Comparison of ENCODE assay signal across 14 cellular contexts in the genomic region with DNA sequence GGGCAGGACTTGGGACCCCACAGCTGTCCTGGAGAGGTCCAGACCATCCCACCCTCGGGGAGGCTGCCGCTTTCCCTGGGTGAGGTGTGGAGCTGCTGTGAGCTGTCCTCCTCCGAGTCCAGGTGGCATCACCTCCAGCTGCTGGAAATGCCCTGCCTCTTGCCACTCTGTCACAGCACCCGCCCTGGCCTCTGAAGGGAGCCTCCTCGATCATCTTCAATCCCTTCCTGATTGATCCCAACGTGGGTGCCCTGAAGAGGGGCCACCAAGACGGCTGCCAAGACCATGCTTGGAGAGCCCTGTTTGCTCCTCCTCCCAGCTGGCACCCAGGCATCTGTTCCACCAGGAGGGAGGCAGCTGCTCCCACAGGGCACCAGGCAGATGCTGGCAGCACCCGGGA. TPM values are rescaled to one million over a fixed set of nuclear protein-coding genes. Genes with fewer than 3 reads are reported as not detected.
A peak's percentile ranks its signal among the peaks of the same experiment; 100 is the strongest.
DNase-seq lines count a peak whose midpoint lies in the region; ATAC-seq, FAIRE-seq and TF ChIP-seq lines count a peak whose summit lies in the region.
"Had no signal": no experiment of that assay in that cellular context is flagged by ENCODE, and none has a peak within 500 bp of the region (broad histone marks: within the 10 kb centered on the region; RNA-seq: fewer than 3 reads in every experiment).

No MANE protein-coding gene starts in this region.

- H3K9me3 ChIP-seq in CD4-positive, CD25-positive, alpha-beta regulatory T cell (ENCODE audit: control insufficient read depth in 2 of 2, low read length in 2 of 2) = no peaks in the 10 kb centered on the region
- H3K9me3 ChIP-seq in GM23248 (ENCODE audit: low read depth) (no peaks in the 10 kb centered on the region), sigmoid colon (no peaks in the 10 kb centered on the region)

- FAIRE-seq in urothelium cell line (lab: Jason Lieb, UNC) = no peak

- peaks cover 12% of the 10 kb centered on the region; the same call in 1 of the 2 replicates for H3F3A ChIP-seq in GM23248 (ENCODE audit: insufficient read depth)

- no peak for ATAC-seq in CD4-positive, CD25-positive, alpha-beta regulatory T cell (ENCODE audit: low read depth in 2 of 2)
- no peak for ATAC-seq in HG02981 (IDR thresholded peaks at IDR 0.05; ENCODE audit: unreplicated experiment)
- ATAC-seq: HCT116; stimulated activated naive B cell treated with anti-CD40 and anti-IgM and Interleukin-4, amounts not matched to agents 10 μg/mL and 1 μg/mL and 100 μg/mL, for 72 hours had no signal

- no peaks in the 10 kb centered on the region for H4K20me1 ChIP-seq in GM23248 (ENCODE audit: insufficient read depth)

- H3K9me2 ChIP-seq in GM23248 (ENCODE audit: insufficient read depth) = no peaks in the 10 kb centered on the region

- TF ChIP-seq EP300 in sigmoid colon (IDR thresholded peaks at IDR 0.05) = no peak

- peak overlapping the region; percentile 90 for H3K27ac ChIP-seq in CD4-positive, CD25-positive, alpha-beta regulatory T cell (ENCODE audit: insufficient read depth, low read length, poor library complexity, severe bottlenecking)
- H3K27ac ChIP-seq in GM23248 (no peak overlapping the region), coronary artery (peak overlapping the region; percentile 81 to 96), sigmoid colon (peak overlapping the region; percentile 87 to 90 (median 87))

- H3K9ac ChIP-seq in GM23248 = peak overlapping the region; percentile 86; the same call in 1 of the 2 replicates

- H3K27me3 ChIP-seq in CD4-positive, CD25-positive, alpha-beta regulatory T cell (ENCODE audit: control insufficient read depth, insufficient read depth, low read length) = no peaks in the 10 kb centered on the region
- H3K27me3 ChIP-seq in GM23248 (replicated peaks; ENCODE audit: insufficient read depth) = no peaks in the 10 kb centered on the region
- no peaks in the 10 kb centered on the region for H3K27me3 ChIP-seq in sigmoid colon

- in situ Hi-C loops in GM23248 (cut with MboI) = no loop called here

- H3K36me3 Mint-ChIP-seq in CD4-positive, CD25-positive, alpha-beta regulatory T cell = no peaks in the 10 kb centered on the region
- H3K36me3 Mint-ChIP-seq in immature natural killer cell = no peaks in the 10 kb centered on the region
- H3K36me3 Mint-ChIP-seq: stimulated activated naive B cell treated with anti-CD40 and anti-IgM and Interleukin-4, amounts not matched to agents 10 μg/mL and 1 μg/mL and 100 μg/mL, for 72 hours had no signal

- 81 to 84% methylated on average over 8 of the region's 8 CpGs for WGBS in GM23248 (ENCODE audit: low coverage in 1 of 2, low lambda C conversion rate in 2 of 2, missing lambda C conversion rate in 2 of 2), 2 experiments
- 83 to 87% methylated on average over 8 of the region's 8 CpGs for WGBS in sigmoid colon, 2 donors

- H3K27ac Mint-ChIP-seq in CD4-positive, CD25-positive, alpha-beta regulatory T cell = peak overlapping the region; percentile 78 to 87 (median 79)
- peak overlapping the region in 1 of 6 donors; percentile 64 for H3K27ac Mint-ChIP-seq in immature natural killer cell
- H3K27ac Mint-ChIP-seq: progenitor cell of endocrine pancreas had no signal

- no peaks in the 10 kb centered on the region for H3K9me3 Mint-ChIP-seq in CD4-positive, CD25-positive, alpha-beta regulatory T cell
- H3K9me3 Mint-ChIP-seq in immature natural killer cell = no peaks in the 10 kb centered on the region
- H3K9me3 Mint-ChIP-seq: stimulated activated naive B cell treated with anti-CD40 and anti-IgM and Interleukin-4, amounts not matched to agents 10 μg/mL and 1 μg/mL and 100 μg/mL, for 72 hours had no signal

- H3K4me1 ChIP-seq in CD4-positive, CD25-positive, alpha-beta regulatory T cell (ENCODE audit: control insufficient read depth, insufficient read depth, low read length, poor library complexity, severe bottlenecking) = peaks cover 51% of the 10 kb centered on the region
- H3K4me1 ChIP-seq in GM23248 (ENCODE audit: insufficient read depth) (peaks cover 22% of the 10 kb centered on the region), sigmoid colon (peaks cover 0 to 55% (median 43%) of the 10 kb centered on the region in 4 donors)

- H3K4me3 Mint-ChIP-seq in CD4-positive, CD25-positive, alpha-beta regulatory T cell = peak overlapping the region in 1 of 4 donors; percentile 68
- H3K4me3 Mint-ChIP-seq in immature natural killer cell = no peak overlapping the region
- H3K4me3 Mint-ChIP-seq: stimulated activated naive B cell treated with anti-CD40 and anti-IgM and Interleukin-4, amounts not matched to agents 10 μg/mL and 1 μg/mL and 100 μg/mL, for 72 hours had no signal

- TF ChIP-seq CTCF in coronary artery (IDR thresholded peaks at IDR 0.05) (no peak), sigmoid colon (IDR thresholded peaks at IDR 0.05) (no peak)

- no peak overlapping the region for H2AFZ ChIP-seq in GM23248

- no peak overlapping the region for H3K4me3 ChIP-seq in CD4-positive, CD25-positive, alpha-beta regulatory T cell (ENCODE audit: low read depth, low read length)
- H3K4me3 ChIP-seq in GM23248 (no peak overlapping the region), coronary artery (peak overlapping the region; percentile 3), sigmoid colon (no peak overlapping the region)

- no peaks in the 10 kb centered on the region for H3K79me2 ChIP-seq in GM23248 (ENCODE audit: insufficient read depth)

- no peaks in the 10 kb centered on the region for H3K27me3 Mint-ChIP-seq in CD4-positive, CD25-positive, alpha-beta regulatory T cell
- no peaks in the 10 kb centered on the region for H3K27me3 Mint-ChIP-seq in immature natural killer cell (ENCODE audit: low read depth in 3 of 3)
- H3K27me3 Mint-ChIP-seq: stimulated activated naive B cell treated with anti-CD40 and anti-IgM and Interleukin-4, amounts not matched to agents 10 μg/mL and 1 μg/mL and 100 μg/mL, for 72 hours had no signal

- H3K4me2 ChIP-seq in GM23248 (ENCODE audit: unreplicated experiment) = no peak overlapping the region

- intact Hi-C loops in sigmoid colon (cut with DNase I) = no loop called here

- DNase-seq in CD4-positive, CD25-positive, alpha-beta regulatory T cell = no peak
- no peak for DNase-seq in GM23248
- no peak for DNase-seq in coronary artery (ENCODE audit: low spot score)
- DNase-seq in sigmoid colon = no peak
- DNase-seq in immature natural killer cell = no peak
- DNase-seq in urothelium cell line (ENCODE audit: low spot score) = no peak
- DNase-seq: Calu3; midbrain; NCI-H1105 treated with DMSO at 0.1 percent for 48 hours; NCI-H526 treated with DMSO at 0.1 percent for 48 hours; stimulated activated naive B cell treated with anti-CD40 and anti-IgM and Interleukin-4, amounts not matched to agents 10 μg/mL and 1 μg/mL and 100 μg/mL, for 72 hours had no signal

- peaks cover 15 to 78% (median 30%) of the 10 kb centered on the region in 4 donors for H3K4me1 Mint-ChIP-seq in CD4-positive, CD25-positive, alpha-beta regulatory T cell
- H3K4me1 Mint-ChIP-seq in immature natural killer cell = peaks cover 27% of the 10 kb centered on the region in 2 donors

- no peak for TF ChIP-seq POLR2A in sigmoid colon (IDR thresholded peaks at IDR 0.05)

- H3K36me3 ChIP-seq in CD4-positive, CD25-positive, alpha-beta regulatory T cell (ENCODE audit: control insufficient read depth, insufficient read depth, low read length) = no peaks in the 10 kb centered on the region
- H3K36me3 ChIP-seq in GM23248 (ENCODE audit: low read depth) (no peaks in the 10 kb centered on the region), sigmoid colon (no peaks in the 10 kb centered on the region)

RNA-seq across cellular contexts. Expression of a gene that starts 4.6 kb away (rescaled TPM):
- 0.52 TPM for total RNA-seq in CD4-positive, CD25-positive, alpha-beta regulatory T cell
- under 1 TPM in 2 of 4 donors, not detected in 2; 0.05 to 0.20 TPM for polyA plus RNA-seq in CD4-positive, CD25-positive, alpha-beta regulatory T cell
- not detected in 2 replicates for total RNA-seq in GM23248 (2014; rRNA removed; shearing (Covaris generic))
- 0.06 TPM in 1 of 2 replicates, not detected in the other for polyA plus RNA-seq in GM23248 (2016; fragmentation: Nextera tagmentation; extraction: Ambion mirVana)
- under 1 TPM in 1 of 4 donors, not detected in 3; 0.55 TPM for total RNA-seq in sigmoid colon
- under 1 TPM in 1 of 3 donors, not detected in 2; 0.25 TPM for polyA plus RNA-seq in sigmoid colon
- under 1 TPM in 2 of 3 donors, not detected in 1; 0.09 to 0.11 TPM for polyA plus RNA-seq in immature natural killer cell
- total RNA-seq: Calu3, progenitor cell of endocrine pancreas had no signal

RNA-seq across cellular contexts. Expression of a gene that starts 58.3 kb away (rescaled TPM):
- total RNA-seq in CD4-positive, CD25-positive, alpha-beta regulatory T cell = 167 TPM
- polyA plus RNA-seq in CD4-positive, CD25-positive, alpha-beta regulatory T cell = 100 to 1,000 TPM; 226 to 339 (median 294) TPM
- total RNA-seq in GM23248 (2014; rRNA removed; shearing (Covaris generic)) = 60.8 and 81.6 TPM in 2 replicates
- polyA plus RNA-seq in GM23248 (2016; fragmentation: Nextera tagmentation; extraction: Ambion mirVana) (152 and 153 TPM in 2 replicates), sigmoid colon (10 to 100 TPM; 12.0 to 73.1 (median 30.7) TPM), immature natural killer cell (100 to 1,000 TPM; 183 to 376 (median 274) TPM)
- 10 to 100 TPM; 24.6 to 46.7 (median 40.3) TPM for total RNA-seq in sigmoid colon
